ENCODE assay signal across 9 cellular contexts in genomic region chr9:127945338-127945737, GRCh38.
"Had no signal": no experiment of that assay in that cellular context is flagged by ENCODE, and none has a peak within 500 bp of the region (broad histone marks: within the 10 kb centered on the region; RNA-seq: fewer than 3 reads in every experiment).

No MANE protein-coding gene starts in this region.

- H3K27me3 Mint-ChIP-seq: type B pancreatic cell had no signal

- H3K27me3 ChIP-seq: heart right ventricle, pancreas had no signal

- H3K27ac ChIP-seq: pancreas had no signal

- ATAC-seq: heart right ventricle, pancreas, SK-N-SH treated with all-trans-retinoic acid at 6 μM for 48 hours had no signal

- H3K4me3 Mint-ChIP-seq: type B pancreatic cell had no signal

- H3K4me3 ChIP-seq: heart right ventricle, pancreas, skin epidermis had no signal

- DNase-seq: activated CD4-positive, alpha-beta T cell treated with anti-CD3 and anti-CD28 coated beads, Interleukin-2, amount 50 U/mL, for 4 hours; activated CD4-positive, CD25-positive, alpha-beta regulatory T cell treated with anti-CD3 and anti-CD28 coated beads, Interleukin-2, amount 50 U/mL, for 72 hours; activated naive CD4-positive, alpha-beta T cell; T-helper 2 cell had no signal

- H3K9me3 ChIP-seq: heart right ventricle, pancreas had no signal

- H3K9me3 Mint-ChIP-seq: type B pancreatic cell had no signal

- H3K27ac Mint-ChIP-seq: type B pancreatic cell had no signal
